Comparison of ENCODE assay signal across 9 cellular contexts in the genomic region with DNA sequence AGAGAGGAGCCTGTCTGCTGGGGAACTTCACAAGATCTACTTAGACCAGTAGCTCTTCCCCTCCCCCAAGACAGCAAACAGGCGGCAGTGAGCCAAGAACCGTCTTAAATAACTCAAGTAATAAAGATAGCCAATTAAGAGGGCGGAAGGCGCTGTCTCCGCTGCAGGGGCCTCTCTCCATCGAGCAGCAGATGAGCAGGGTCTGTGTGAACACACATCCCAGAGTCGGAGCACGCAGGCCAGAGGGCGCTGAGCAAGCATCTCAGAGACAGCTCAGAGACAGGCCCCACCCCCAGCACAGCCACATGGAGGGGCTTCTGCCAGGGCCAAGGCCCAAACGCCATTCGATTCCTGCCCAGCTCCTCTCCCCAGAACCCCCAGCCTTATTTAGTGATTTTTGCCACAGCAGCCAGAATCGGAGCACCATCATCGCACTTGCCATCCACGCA. TPM values are rescaled to one million over a fixed set of nuclear protein-coding genes. Genes with fewer than 3 reads are reported as not detected.
DNase-seq lines count a peak whose midpoint lies in the region; ATAC-seq, FAIRE-seq and TF ChIP-seq lines count a peak whose summit lies in the region.
"Had no signal": no experiment of that assay in that cellular context is flagged by ENCODE, and none has a peak within 500 bp of the region (broad histone marks: within the 10 kb centered on the region; RNA-seq: fewer than 3 reads in every experiment).

No MANE protein-coding gene starts in this region.

- H3K4me2 ChIP-seq in keratinocyte (ENCODE audit: control insufficient read depth, extremely low read depth, insufficient read depth, low read depth, low read length), result peak overlapping the region; percentile 61

- H3K4me1 Mint-ChIP-seq in activated T-cell treated with anti-CD3 and anti-CD28 coated beads, Interleukin-2, amount 50 U/mL, for 72 hours (ENCODE audit: low read depth), result peaks cover 83% of the 10 kb centered on the region
- peaks cover 71% of the 10 kb centered on the region for H3K4me1 Mint-ChIP-seq in type B pancreatic cell (ENCODE audit: unreplicated experiment)

- peaks cover 2% of the 10 kb centered on the region for H3K9me1 ChIP-seq in keratinocyte (ENCODE audit: control insufficient read depth, extremely low read depth, insufficient read depth, low read length)

- H2AFZ ChIP-seq in keratinocyte (ENCODE audit: control insufficient read depth, low read length), result no peak overlapping the region

- H3K4me1 ChIP-seq in keratinocyte (ENCODE audit: control insufficient read depth, extremely low read depth, insufficient read depth, low read length), result peaks cover 90% of the 10 kb centered on the region

- H3K9ac ChIP-seq in keratinocyte (ENCODE audit: control insufficient read depth, extremely low read depth, insufficient read depth, low read length), result peak overlapping the region; percentile 26

- H3K79me2 ChIP-seq in keratinocyte (ENCODE audit: control insufficient read depth, insufficient read depth, low read length), result peaks cover 100% of the 10 kb centered on the region

- H3K4me3 Mint-ChIP-seq in activated T-cell treated with anti-CD3 and anti-CD28 coated beads, Interleukin-2, amount 50 U/mL, for 72 hours, result peak overlapping the region in 1 of 2 donors; percentile 67
- peak overlapping the region; percentile 42 for H3K4me3 Mint-ChIP-seq in type B pancreatic cell

- no peak for ATAC-seq in activated T-cell treated with anti-CD3 and anti-CD28 coated beads, Interleukin-2, amount 50 U/mL, for 72 hours (replicated peaks in 1 of 2)
- ATAC-seq in GM21360 (IDR thresholded peaks at IDR 0.05; ENCODE audit: unreplicated experiment) (no peak), HG02571 (IDR thresholded peaks at IDR 0.05; ENCODE audit: unreplicated experiment) (no peak), GM21367 (IDR thresholded peaks at IDR 0.05; ENCODE audit: unreplicated experiment) (no peak)

- no peaks in the 10 kb centered on the region for H3K9me3 ChIP-seq in keratinocyte (ENCODE audit: control insufficient read depth, low read depth, low read length)
- H3K9me3 ChIP-seq: SJSA1 had no signal

- H3K9me3 Mint-ChIP-seq in activated T-cell treated with anti-CD3 and anti-CD28 coated beads, Interleukin-2, amount 50 U/mL, for 72 hours, result no peaks in the 10 kb centered on the region
- no peaks in the 10 kb centered on the region for H3K9me3 Mint-ChIP-seq in type B pancreatic cell

- H3K27ac Mint-ChIP-seq in activated T-cell treated with anti-CD3 and anti-CD28 coated beads, Interleukin-2, amount 50 U/mL, for 72 hours, result peak overlapping the region; percentile 95
- H3K27ac Mint-ChIP-seq in type B pancreatic cell, result peak overlapping the region; percentile 63

- no peaks in the 10 kb centered on the region for H3K27me3 ChIP-seq in keratinocyte (ENCODE audit: control insufficient read depth, extremely low read depth, insufficient read depth, low read length)
- H3K27me3 ChIP-seq: SJSA1 had no signal

- TF ChIP-seq CTCF in keratinocyte (optimal IDR thresholded peaks at IDR 0.05 in 1 of 3, IDR thresholded peaks at IDR 0.05 in 1 of 3, conservative IDR thresholded peaks at IDR 0.05 in 1 of 3; ENCODE audit: extremely low read depth in 1 of 3, insufficient read depth in 2 of 3, low read length in 3 of 3), result no peak
- TF ChIP-seq CTCF in type B pancreatic cell (conservative IDR thresholded peaks at IDR 0.05), result no peak

- dilution Hi-C loops in keratinocyte (cut with MboI; ENCODE audit: extremely low pct_ligation_motif_present, low sequenced_read_pairs), result no loop called here

- peak overlapping the region in 1 of 3 experiments; percentile 13 for H3K4me3 ChIP-seq in keratinocyte (ENCODE audit: control insufficient read depth in 2 of 3, extremely low read depth in 1 of 3, insufficient read depth in 2 of 3, low read depth in 1 of 3, low read length in 3 of 3)
- H3K4me3 ChIP-seq: SJSA1 had no signal

- H3K27ac ChIP-seq in angular gyrus (ENCODE audit: low read depth, low read length) (peak overlapping the region; percentile 76), keratinocyte (ENCODE audit: control insufficient read depth, insufficient read depth, low read length) (peak overlapping the region; percentile 61)
- H3K27ac ChIP-seq: SJSA1 had no signal

- H3K36me3 ChIP-seq in keratinocyte (ENCODE audit: control insufficient read depth in 2 of 2, extremely low read depth in 1 of 2, insufficient read depth in 2 of 2, low read length in 2 of 2), result peaks cover 4 to 25% of the 10 kb centered on the region in 2 experiments

- peaks cover 0 to 9% of the 10 kb centered on the region in 2 donors for H3K36me3 Mint-ChIP-seq in activated T-cell treated with anti-CD3 and anti-CD28 coated beads, Interleukin-2, amount 50 U/mL, for 72 hours (ENCODE audit: insufficient read depth in 2 of 2)
- no peaks in the 10 kb centered on the region for H3K36me3 Mint-ChIP-seq in type B pancreatic cell

- no peak for FAIRE-seq in keratinocyte (lab: Jason Lieb, UNC)

- no peak for DNase-seq in activated T-cell treated with anti-CD3 and anti-CD28 coated beads, Interleukin-2, amount 50 U/mL, for 72 hours
- DNase-seq in activated T-cell treated with anti-CD3 and anti-CD28 coated beads for 4 hours (no peak), keratinocyte (ENCODE audit: low read depth, low spot score) (no peak), type B pancreatic cell (ENCODE audit: extremely low spot score, unreplicated experiment) (no peak)

- peaks cover 5% of the 10 kb centered on the region for H4K20me1 ChIP-seq in keratinocyte (ENCODE audit: control insufficient read depth, extremely low read depth, insufficient read depth, low read length)

- no peaks in the 10 kb centered on the region for H3K27me3 Mint-ChIP-seq in activated T-cell treated with anti-CD3 and anti-CD28 coated beads, Interleukin-2, amount 50 U/mL, for 72 hours (ENCODE audit: low read depth)
- H3K27me3 Mint-ChIP-seq in type B pancreatic cell, result no peaks in the 10 kb centered on the region

RNA-seq across cellular contexts. Expression of a gene that starts 11.1 kb away (rescaled TPM):
- total RNA-seq in activated T-cell treated with anti-CD3 and anti-CD28 coated beads, Interleukin-2, amount 50 U/mL, for 72 hours, result 10 to 100 TPM; 69.2 to 79.1 TPM
- polyA plus RNA-seq in keratinocyte, result 55.0 to 61.5 TPM (median 57.9 TPM) in 3 replicates
- 124 TPM for polyA plus RNA-seq in keratinocyte (2011; ENCODE audit: low read depth)
- 43.0 and 79.6 TPM in 2 replicates for polyA plus RNA-seq in keratinocyte (2011; cell fraction: cytosol; rRNA removed)
- 145 and 193 TPM in 2 replicates for polyA plus RNA-seq in keratinocyte (2011; cell fraction: nucleus; rRNA removed)
- polyA plus RNA-seq in keratinocyte (2012; ENCODE audit: low replicate concordance), result 72.9 and 75.0 TPM in 2 replicates
- 106 to 194 TPM (median 118 TPM) in 3 replicates for polyA minus RNA-seq in keratinocyte
- polyA minus RNA-seq in keratinocyte (2011; cell fraction: cytosol; rRNA and poly(A)+ RNA removed), result 127 TPM
- 82.3 and 144 TPM in 2 replicates for polyA minus RNA-seq in keratinocyte (2011; cell fraction: nucleus; rRNA and poly(A)+ RNA removed)
- total RNA-seq in type B pancreatic cell (ENCODE audit: low replicate concordance), result 11.3 and 14.7 TPM in 2 replicates

RNA-seq across cellular contexts. Expression of a gene that starts 43.1 kb away (rescaled TPM):
- total RNA-seq in activated T-cell treated with anti-CD3 and anti-CD28 coated beads, Interleukin-2, amount 50 U/mL, for 72 hours, result 10 to 100 TPM in 1 of 2 donors, 1 to 10 TPM in 1; 8.1 to 13.1 TPM
- polyA plus RNA-seq in keratinocyte, result 38.7 to 91.9 TPM (median 52.7 TPM) in 3 replicates
- polyA plus RNA-seq in keratinocyte (2011; ENCODE audit: low read depth), result 23.4 TPM
- 32.0 and 62.6 TPM in 2 replicates for polyA plus RNA-seq in keratinocyte (2011; cell fraction: cytosol; rRNA removed)
- polyA plus RNA-seq in keratinocyte (2011; cell fraction: nucleus; rRNA removed), result 62.5 and 83.1 TPM in 2 replicates
- polyA plus RNA-seq in keratinocyte (2012; ENCODE audit: low replicate concordance), result 44.0 and 48.3 TPM in 2 replicates
- polyA minus RNA-seq in keratinocyte, result 48.6 to 89.0 TPM (median 74.9 TPM) in 3 replicates
- polyA minus RNA-seq in keratinocyte (2011; cell fraction: cytosol; rRNA and poly(A)+ RNA removed), result 91.9 TPM
- 65.3 and 76.2 TPM in 2 replicates for polyA minus RNA-seq in keratinocyte (2011; cell fraction: nucleus; rRNA and poly(A)+ RNA removed)
- total RNA-seq in type B pancreatic cell (ENCODE audit: low replicate concordance), result 25.6 and 26.7 TPM in 2 replicates
